ENCODE assay signal across 9 cellular contexts in the genomic region with DNA sequence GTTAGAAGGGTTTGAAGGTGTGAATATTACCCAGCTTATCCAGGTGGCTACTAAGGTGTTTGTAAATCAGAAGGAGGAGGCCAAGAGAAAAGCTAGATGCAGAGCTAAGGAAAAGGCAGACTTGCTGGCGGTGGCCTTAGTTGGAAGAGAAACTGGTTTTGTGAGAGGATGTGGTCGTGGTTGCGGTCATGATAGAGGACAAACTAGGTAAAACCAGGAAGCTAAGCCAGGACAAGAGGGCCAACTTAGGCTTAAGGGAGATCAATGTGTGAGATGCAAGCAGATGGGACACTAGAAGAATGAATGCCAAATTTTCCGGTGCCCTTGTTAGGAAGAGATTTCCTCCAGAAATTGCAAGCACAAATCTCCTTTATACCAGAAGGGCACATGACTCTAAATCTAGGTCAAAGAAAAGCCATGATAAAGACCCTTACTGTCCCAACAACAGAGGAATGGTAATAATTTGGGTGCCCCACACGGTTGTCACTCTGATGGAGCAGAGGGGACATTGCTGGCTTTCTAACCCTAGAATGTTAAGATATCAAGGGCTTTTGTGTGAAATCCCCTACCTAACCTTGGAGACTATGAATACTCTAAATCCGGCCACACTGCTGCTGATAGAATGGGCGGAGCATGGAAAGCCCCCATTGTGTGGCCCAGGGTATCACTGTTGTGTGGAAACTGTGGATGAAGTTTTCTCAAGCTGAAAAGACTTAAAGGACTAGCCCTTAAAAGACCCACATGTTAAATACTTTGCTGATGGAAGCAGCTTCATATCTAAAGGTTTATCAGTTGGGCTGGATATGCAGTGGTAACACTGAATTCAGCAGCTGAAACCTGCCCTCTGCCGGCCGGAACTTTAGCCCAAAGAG. TPM values are rescaled to one million over a fixed set of nuclear protein-coding genes. Genes with fewer than 3 reads are reported as not detected.
DNase-seq lines count a peak whose midpoint lies in the region; ATAC-seq, FAIRE-seq and TF ChIP-seq lines count a peak whose summit lies in the region.
"Had no signal": no experiment of that assay in that cellular context is flagged by ENCODE, and none has a peak within 500 bp of the region (broad histone marks: within the 10 kb centered on the region; RNA-seq: fewer than 3 reads in every experiment).

No MANE protein-coding gene starts in this region.

- H3K4me1 ChIP-seq in A549 = peaks cover 16% of the 10 kb centered on the region
- H3K4me1 ChIP-seq in adrenal gland (replicated peaks in 1 of 2) = no peaks in the 10 kb centered on the region

- CTCF ChIA-PET in A549 (lab: Yijun Ruan, JAX) = interaction anchor here (0.6 to 3.5 kb wide), 15 partner anchors 9 to 431 kb away, joined by 3 to 36 read pairs (median 4); no protein-coding TSS in a partner anchor

- no peak for FAIRE-seq in A549 (lab: Jason Lieb, UNC)

- H3K36me3 ChIP-seq in adrenal gland (replicated peaks in 1 of 2) = no peaks in the 10 kb centered on the region

- TF ChIP-seq RAD21 in A549 (conservative IDR thresholded peaks at IDR 0.05 in 1 of 2, IDR thresholded peaks at IDR 0.05 in 1 of 2) = peak; percentile 50 to 63

- H3K4me2 ChIP-seq in A549 = no peak overlapping the region

- peak; percentile 40 for TF ChIP-seq CTCF in A549 (IDR thresholded peaks at IDR 0.05)
- TF ChIP-seq CTCF in GM12872 (IDR thresholded peaks at IDR 0.05; ENCODE audit: insufficient read depth, low read depth, low read length) = peak; percentile 74
- TF ChIP-seq CTCF in adrenal gland (IDR thresholded peaks at IDR 0.05) = peak in 4 of 6 experiments; percentile 30 to 39 (median 33)

- H3K27ac Mint-ChIP-seq in stimulated activated naive B cell treated with anti-CD40 and anti-IgM and Interleukin-4, amounts not matched to agents 10 μg/mL and 1 μg/mL and 100 μg/mL, for 72 hours = peak overlapping the region; percentile 78

- WGBS in A549 (ENCODE audit: missing lambda C conversion rate) = 64% methylated on average over 9 of the region's 9 CpGs
- 74 to 83% (median 78%) methylated on average over 9 of the region's 9 CpGs for WGBS in adrenal gland, 4 donors

- no peaks in the 10 kb centered on the region for H3K27me3 ChIP-seq in adrenal gland

- H3K4me1 Mint-ChIP-seq in stimulated activated naive B cell treated with anti-CD40 and anti-IgM and Interleukin-4, amounts not matched to agents 10 μg/mL and 1 μg/mL and 100 μg/mL, for 72 hours = peaks cover 30 to 70% of the 10 kb centered on the region in 2 donors

- POLR2A ChIA-PET in A549 (lab: Yijun Ruan, JAX) = no interaction called here

- H3K9me3 Mint-ChIP-seq in stimulated activated naive B cell treated with anti-CD40 and anti-IgM and Interleukin-4, amounts not matched to agents 10 μg/mL and 1 μg/mL and 100 μg/mL, for 72 hours = peaks cover 20 to 30% of the 10 kb centered on the region in 2 donors

- H3K27ac ChIP-seq in A549 (0 out of 6 replicates have a peak overlapping the region, but pooled peaks of 1 of the 2 experiments have one; percentile 49), adrenal gland (no peak overlapping the region)

- peak overlapping the region in 1 of 2 donors; percentile 30 for H3K4me3 Mint-ChIP-seq in stimulated activated naive B cell treated with anti-CD40 and anti-IgM and Interleukin-4, amounts not matched to agents 10 μg/mL and 1 μg/mL and 100 μg/mL, for 72 hours

- no peak overlapping the region for H3K4me3 ChIP-seq in A549
- no peak overlapping the region for H3K4me3 ChIP-seq in adrenal gland

- H3K27me3 Mint-ChIP-seq in stimulated activated naive B cell treated with anti-CD40 and anti-IgM and Interleukin-4, amounts not matched to agents 10 μg/mL and 1 μg/mL and 100 μg/mL, for 72 hours = no peaks in the 10 kb centered on the region

- H3K36me3 Mint-ChIP-seq in stimulated activated naive B cell treated with anti-CD40 and anti-IgM and Interleukin-4, amounts not matched to agents 10 μg/mL and 1 μg/mL and 100 μg/mL, for 72 hours = peaks cover 8 to 29% of the 10 kb centered on the region in 2 donors

- TF ChIP-seq POLR2A in A549 (IDR thresholded peaks at IDR 0.05; ENCODE audit: low read length) (no peak), adrenal gland (IDR thresholded peaks at IDR 0.05) (no peak)

- peak; percentile 74 to 83; a peak in 4 of 6 replicates for ATAC-seq in A549
- ATAC-seq in HG02759 (IDR thresholded peaks at IDR 0.05; ENCODE audit: unreplicated experiment) = peak; percentile 60
- ATAC-seq in stimulated activated naive B cell treated with anti-CD40 and anti-IgM and Interleukin-4, amounts not matched to agents 10 μg/mL and 1 μg/mL and 100 μg/mL, for 72 hours (replicated peaks) = peak; percentile 54 to 61
- ATAC-seq in HG02840 (IDR thresholded peaks at IDR 0.05; ENCODE audit: low FRiP score, unreplicated experiment) = no peak

- H3K9me3 ChIP-seq in A549 (no peaks in the 10 kb centered on the region), adrenal gland (replicated peaks in 1 of 3) (no peaks in the 10 kb centered on the region)

- intact Hi-C loops in adrenal gland (cut with DNase I) = no loop called here

- DNase-seq in A549 (ENCODE audit: low read depth in 1 of 2, low spot score in 1 of 2) (peak; percentile 15 to 37), NCI-H82 treated with DMSO at 0.1 percent for 48 hours (lab: John Stamatoyannopoulos, UW; ENCODE audit: unreplicated experiment) (peak; percentile 2), adrenal gland (peak in 5 of 7 donors; percentile 19 to 69 (median 33)), iPS-NIHi11 (ENCODE audit: low spot score) (no peak)
- no peak for DNase-seq in stimulated activated naive B cell treated with anti-CD40 and anti-IgM and Interleukin-4, amounts not matched to agents 10 μg/mL and 1 μg/mL and 100 μg/mL, for 72 hours

- TF ChIP-seq EP300 in A549 (IDR thresholded peaks at IDR 0.05) = no peak

TF ChIP-seq in A549, 52 proteins besides CTCF, POLR2A, EP300 and RAD21:
- TF ChIP-seq MYC (IDR thresholded peaks at IDR 0.05; ENCODE audit: borderline replicate concordance, low read length) = no peak
- TF ChIP-seq SMC3 (IDR thresholded peaks at IDR 0.05) = peak; percentile 74
- TF ChIP-seq FOSB (CRISPR knock-in tag; IDR thresholded peaks at IDR 0.05) = no peak

RNA-seq across cellular contexts. Expression of a gene that starts 7.8 kb away (rescaled TPM):
- not detected in 2 replicates for polyA plus RNA-seq in A549 (2011; rRNA removed)
- polyA plus RNA-seq in A549 (2012; cell fraction: cytosol; rRNA removed) = not detected in 2 replicates
- polyA plus RNA-seq in A549 (2012; cell fraction: nucleus; rRNA removed) = not detected in 2 replicates
- not detected in 3 replicates for polyA plus RNA-seq in A549 (2017; fragmentation: RNase III; extraction: RNeasy Plus Mini Kit Qiagen cat#74134 plus additional on column Dnase treatment)
- not detected in 2 replicates for polyA minus RNA-seq in A549 (2011; rRNA and poly(A)+ RNA removed)
- not detected for total RNA-seq in adrenal gland
- not detected for polyA plus RNA-seq in adrenal gland
- total RNA-seq: fibroblast of lung had no signal
- polyA plus RNA-seq: fibroblast of lung had no signal

RNA-seq across cellular contexts. Expression of a gene that starts 53.6 kb away (rescaled TPM):
- polyA plus RNA-seq in A549 (2011; rRNA removed) (48.7 and 54.9 TPM in 2 replicates), A549 (2017; fragmentation: RNase III; extraction: RNeasy Plus Mini Kit Qiagen cat#74134 plus additional on column Dnase treatment) (29.8 to 33.2 TPM (median 31.2 TPM) in 3 replicates), adrenal gland (100 to 1,000 TPM in 1 of 3 donors, 10 to 100 TPM in 2; 61.5 to 110 (median 65.0) TPM)
- 8.9 and 10.3 TPM in 2 replicates for polyA plus RNA-seq in A549 (2012; cell fraction: cytosol; rRNA removed)
- polyA plus RNA-seq in A549 (2012; cell fraction: nucleus; rRNA removed) = 7.4 and 9.9 TPM in 2 replicates
- polyA minus RNA-seq in A549 (2011; rRNA and poly(A)+ RNA removed) = 24.3 and 33.7 TPM in 2 replicates
- total RNA-seq in adrenal gland = 100 to 1,000 TPM in 1 of 8 donors, 10 to 100 TPM in 7; 55.5 to 104 (median 73.3) TPM

Comparison
In these comparisons a context has a peak if more than half of its experiments do, and no peak if none do; other contexts are left out.
1. DNase-seq: peak in A549 (2 of 2), NCI-H82 treated with DMSO at 0.1 percent for 48 hours (single experiment) and adrenal gland (5 of 7); none in stimulated activated naive B cell treated with anti-CD40 and anti-IgM and Interleukin-4, amounts not matched to agents 10 μg/mL and 1 μg/mL and 100 μg/mL, for 72 hours (single experiment) and iPS-NIHi11 (single experiment).
2. Peak in every context shown above with its lines, with median percentiles within 50 percentile points of each other: CTCF ChIP-seq.